1 cellular context compared by ENCODE assay signal in the genomic region with DNA sequence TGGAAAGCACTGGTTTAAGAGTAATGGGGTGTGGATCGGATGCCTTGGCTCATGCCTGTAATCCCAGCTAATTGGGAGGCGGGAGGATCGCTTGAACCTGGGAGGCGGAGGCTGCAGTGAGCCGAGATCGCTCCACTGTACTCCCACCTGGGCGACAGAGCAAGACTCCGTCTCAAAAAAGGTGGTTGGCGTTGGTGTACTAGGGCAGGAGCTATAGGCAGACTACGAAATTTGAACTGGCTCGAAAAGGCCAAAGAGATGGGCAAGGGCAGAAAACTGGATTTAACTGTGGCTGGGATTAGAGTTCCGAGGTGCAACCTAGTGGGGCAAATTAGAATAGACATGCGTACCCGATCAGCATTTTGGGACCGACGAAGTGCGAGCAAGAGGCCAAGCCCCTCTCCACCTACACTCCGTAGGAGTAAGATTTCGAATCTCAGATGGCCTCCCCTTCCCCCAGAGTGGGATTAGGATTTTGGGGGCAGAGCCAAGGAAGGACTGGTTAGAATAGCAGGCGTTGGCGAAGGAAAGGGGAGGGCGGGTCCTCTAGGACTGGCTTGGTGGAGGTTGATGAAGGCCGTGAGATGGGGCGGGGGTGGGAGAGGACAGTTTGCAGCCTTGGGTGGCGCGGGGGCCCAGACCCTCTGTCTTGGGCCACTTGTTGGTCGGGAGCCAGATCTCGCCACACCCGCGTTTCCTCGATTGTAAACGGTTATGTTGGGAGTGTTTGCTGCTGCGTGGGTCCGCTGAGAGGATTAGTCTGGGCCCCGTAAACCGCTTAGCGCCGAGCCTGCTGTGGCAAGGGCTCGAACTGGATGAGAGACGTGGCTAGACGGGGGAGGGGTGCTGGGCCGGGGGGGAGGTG.
A peak's percentile ranks its signal among the peaks of the same experiment; 100 is the strongest.
TF ChIP-seq lines count a peak whose summit lies in the region.

No MANE protein-coding gene starts in this region.

TF ChIP-seq in GM12878, 131 proteins besides CTCF, POLR2A, EP300 and RAD21:
- TF ChIP-seq, protein P1, sequence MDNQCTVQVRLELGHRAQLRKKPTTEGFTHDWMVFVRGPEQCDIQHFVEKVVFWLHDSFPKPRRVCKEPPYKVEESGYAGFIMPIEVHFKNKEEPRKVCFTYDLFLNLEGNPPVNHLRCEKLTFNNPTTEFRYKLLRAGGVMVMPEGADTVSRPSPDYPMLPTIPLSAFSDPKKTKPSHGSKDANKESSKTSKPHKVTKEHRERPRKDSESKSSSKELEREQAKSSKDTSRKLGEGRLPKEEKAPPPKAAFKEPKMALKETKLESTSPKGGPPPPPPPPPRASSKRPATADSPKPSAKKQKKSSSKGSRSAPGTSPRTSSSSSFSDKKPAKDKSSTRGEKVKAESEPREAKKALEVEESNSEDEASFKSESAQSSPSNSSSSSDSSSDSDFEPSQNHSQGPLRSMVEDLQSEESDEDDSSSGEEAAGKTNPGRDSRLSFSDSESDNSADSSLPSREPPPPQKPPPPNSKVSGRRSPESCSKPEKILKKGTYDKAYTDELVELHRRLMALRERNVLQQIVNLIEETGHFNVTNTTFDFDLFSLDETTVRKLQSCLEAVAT (IDR thresholded peaks at IDR 0.05), result 0 out of 2 replicates have a peak, but pooled peaks have one; percentile 19
- TF ChIP-seq SUZ12 (IDR thresholded peaks at IDR 0.05; ENCODE audit: unreplicated experiment), result no peak
TF ChIP-seq in GM12878: peak in this region for 1.
